10 cellular contexts compared by ENCODE assay signal in genomic region chr2:239321596-239322413, GRCh38.
DNase-seq lines count a peak whose midpoint lies in the region; ATAC-seq and TF ChIP-seq lines count a peak whose summit lies in the region.
"Had no signal": no experiment of that assay in that cellular context is flagged by ENCODE, and none has a peak within 500 bp of the region (broad histone marks: within the 10 kb centered on the region; RNA-seq: fewer than 3 reads in every experiment).

No MANE protein-coding gene starts in this region.

- H3K4me1 ChIP-seq in IMR-90 (ENCODE audit: control insufficient read depth, insufficient read depth, low read length) (peaks cover 24% of the 10 kb centered on the region), mesenchymal stem cell (ENCODE audit: control insufficient read depth, insufficient read depth, low read depth, low read length) (peaks cover 10% of the 10 kb centered on the region)

- dilution Hi-C loops in IMR-90 (cut with HindIII; ENCODE audit: low sequenced_read_pairs, unreplicated experiment): no loop called here

- H4K8ac ChIP-seq in IMR-90 (ENCODE audit: low read depth in 2 of 2, low read length in 2 of 2): no peak overlapping the region
- no peak overlapping the region for H4K8ac ChIP-seq in mesenchymal stem cell (ENCODE audit: low read length)

- H3K56ac ChIP-seq in IMR-90 (ENCODE audit: extremely low read depth, insufficient read depth, low read length): no peak overlapping the region

- peak overlapping the region; percentile 39 for H2BK5ac ChIP-seq in IMR-90 (ENCODE audit: low read depth, low read length, poor library complexity, severe bottlenecking)
- no peak overlapping the region for H2BK5ac ChIP-seq in mesenchymal stem cell (ENCODE audit: low read depth, low read length, poor library complexity, severe bottlenecking)

- peak overlapping the region; percentile 80; the same call in 1 of the 2 replicates for H4K91ac ChIP-seq in IMR-90 (ENCODE audit: insufficient read depth, low read depth, low read length)
- no peak overlapping the region for H4K91ac ChIP-seq in mesenchymal stem cell (ENCODE audit: low read length)

- H2BK20ac ChIP-seq in IMR-90 (ENCODE audit: low read depth, low read length): peak overlapping the region; percentile 39; the same call in 1 of the 2 replicates

- H3K4me3 ChIP-seq in IMR-90 (ENCODE audit: insufficient read depth, low read depth, low read length): no peak overlapping the region
- no peak overlapping the region for H3K4me3 ChIP-seq in mesenchymal stem cell (ENCODE audit: insufficient read depth in 1 of 2, low read depth in 1 of 2, low read length in 2 of 2)

- no peak for TF ChIP-seq CTCF in IMR-90 (conservative IDR thresholded peaks at IDR 0.05; ENCODE audit: low read depth, low read length)
- TF ChIP-seq CTCF in GM13977 (IDR thresholded peaks at IDR 0.05; ENCODE audit: extremely low read depth, insufficient read depth, missing control alignments): no peak

- H4K20me1 ChIP-seq in IMR-90 (ENCODE audit: insufficient read depth, low read length): no peaks in the 10 kb centered on the region

- peaks cover 8% of the 10 kb centered on the region for H3K36me3 ChIP-seq in IMR-90 (ENCODE audit: control insufficient read depth, insufficient read depth, low read length)
- H3K36me3 ChIP-seq in mesenchymal stem cell (ENCODE audit: control insufficient read depth in 1 of 2, insufficient read depth in 2 of 2, low read depth in 1 of 2, low read length in 2 of 2): peaks cover 0 to 9% of the 10 kb centered on the region in 2 experiments

- TF ChIP-seq POLR2A in IMR-90 (IDR thresholded peaks at IDR 0.05; ENCODE audit: low read depth, low read length) (no peak), erythroblast (IDR thresholded peaks at IDR 0.05; ENCODE audit: low read length) (peak; percentile 75)

- peak overlapping the region; percentile 48 for H2AK9ac ChIP-seq in IMR-90 (replicated peaks; ENCODE audit: low read depth, low read length, poor library complexity)

- H2BK120ac ChIP-seq in IMR-90 (ENCODE audit: low read depth, low read length): peak overlapping the region; percentile 14; the same call in 1 of the 2 replicates
- no peak overlapping the region for H2BK120ac ChIP-seq in mesenchymal stem cell (ENCODE audit: low read depth, low read length)

- H3K14ac ChIP-seq in IMR-90 (replicated peaks; ENCODE audit: low read depth, low read length) (no peak overlapping the region), mesenchymal stem cell (ENCODE audit: low read length in 2 of 2) (no peak overlapping the region)

- H4K5ac ChIP-seq in IMR-90 (ENCODE audit: low read depth, low read length): no peak overlapping the region

- H3K9ac ChIP-seq in IMR-90 (ENCODE audit: low read depth, low read length): no peak overlapping the region
- no peak overlapping the region for H3K9ac ChIP-seq in mesenchymal stem cell (ENCODE audit: low read length)

- H2BK15ac ChIP-seq in IMR-90 (ENCODE audit: low read depth, low read length): no peak overlapping the region
- no peak overlapping the region for H2BK15ac ChIP-seq in mesenchymal stem cell (ENCODE audit: low read depth, poor library complexity, severe bottlenecking)

- no peak for DNase-seq in IMR-90
- DNase-seq in activated CD4-positive, alpha-beta T cell treated with anti-CD3 and anti-CD28 coated beads, Interleukin-2, amount 50 U/mL, for 48 hours: peak; percentile 59 to 66
- peak; percentile 62 to 85 for DNase-seq in erythroblast (lab: John Stamatoyannopoulos, UW)
- peak in 2 of 3 experiments; percentile 28 to 50 for DNase-seq in stimulated activated CD4-positive, alpha-beta T cell treated with anti-CD3 and anti-CD28 coated beads, TNF-alpha, amount 100 ng/mL, for 4 hours (ENCODE audit: low read depth in 3 of 3)
- no peak for DNase-seq in NCI-H2029 treated with DMSO at 0.1 percent for 48 hours (lab: John Stamatoyannopoulos, UW)
- no peak for DNase-seq in mesenchymal stem cell
- DNase-seq in GM13977 (ENCODE audit: low spot score): no peak
- DNase-seq in NCI-H1930 (lab: John Stamatoyannopoulos, UW): no peak
- DNase-seq: amniotic stem cell, nucleus accumbens had no signal

- H2AK5ac ChIP-seq in IMR-90 (ENCODE audit: low read depth, low read length) (peak overlapping the region; percentile 30; the same call in 1 of the 2 replicates), mesenchymal stem cell (ENCODE audit: low read length, severe bottlenecking) (no peak overlapping the region)

- in situ Hi-C loops in IMR-90 (cut with MboI; ENCODE audit: low sequenced_read_pairs) (no loop called here), GM13977 (cut with MboI; ENCODE audit: low pct_unique_long_range_greater_than_20kb, low sequenced_read_pairs, unreplicated experiment) (no loop called here)

- no peak overlapping the region for H2BK12ac ChIP-seq in mesenchymal stem cell (ENCODE audit: low read length in 2 of 2)

- ATAC-seq in IMR-90 (ENCODE audit: low read depth): no peak

- POLR2A ChIA-PET in IMR-90 (lab: Charles Lee; ENCODE audit: unreplicated experiment): no interaction called here

- TF ChIP-seq RAD21 in IMR-90 (IDR thresholded peaks at IDR 0.05; ENCODE audit: low read length): no peak

- H3K9me3 ChIP-seq in IMR-90 (ENCODE audit: control insufficient read depth, insufficient read depth, low read length) (no peaks in the 10 kb centered on the region; the same call in 1 of the 2 replicates), mesenchymal stem cell (ENCODE audit: control insufficient read depth, low read length) (no peaks in the 10 kb centered on the region)

- H3K23ac ChIP-seq in IMR-90 (ENCODE audit: low read depth, low read length): 0 out of 2 replicates have a peak overlapping the region, but pooled peaks have one; percentile 2
- no peak overlapping the region for H3K23ac ChIP-seq in mesenchymal stem cell (ENCODE audit: low read length in 2 of 2)

- H3K79me1 ChIP-seq in IMR-90 (ENCODE audit: low read depth in 1 of 2, low read length in 2 of 2): peaks cover 47 to 81% of the 10 kb centered on the region in 2 experiments
- peaks cover 45% of the 10 kb centered on the region for H3K79me1 ChIP-seq in mesenchymal stem cell (replicated peaks; ENCODE audit: low read length, poor library complexity, severe bottlenecking)

- H3K27me3 ChIP-seq in IMR-90 (ENCODE audit: control insufficient read depth, insufficient read depth, low read length) (no peaks in the 10 kb centered on the region), mesenchymal stem cell (ENCODE audit: control insufficient read depth in 1 of 2, insufficient read depth in 1 of 2, low read length in 2 of 2) (no peaks in the 10 kb centered on the region)

- H3K4ac ChIP-seq in IMR-90 (ENCODE audit: low read depth, low read length) (0 out of 2 replicates have a peak overlapping the region, but pooled peaks have one; percentile 58), mesenchymal stem cell (ENCODE audit: low read depth in 1 of 2, low read length in 2 of 2) (no peak overlapping the region)

- no TSS peak for BruUV-seq in IMR-90 (replicated peaks; lab: Mats Ljungman, UMichigan)

- H2AFZ ChIP-seq in IMR-90 (replicated peaks; ENCODE audit: low read length, poor library complexity) (no peak overlapping the region), mesenchymal stem cell (ENCODE audit: low read depth, low read length) (no peak overlapping the region)

- H3K27ac ChIP-seq in IMR-90 (ENCODE audit: insufficient read depth, low read length) (no peak overlapping the region), mesenchymal stem cell (ENCODE audit: low read length, poor library complexity, severe bottlenecking) (no peak overlapping the region)

- H3K4me2 ChIP-seq in IMR-90 (ENCODE audit: low read depth, low read length) (no peak overlapping the region), mesenchymal stem cell (ENCODE audit: low read length, poor library complexity, severe bottlenecking) (no peak overlapping the region)

- intact Hi-C loops in IMR-90 (cut with micrococcal nuclease): no loop called here

- H3K9me1 ChIP-seq in IMR-90 (ENCODE audit: insufficient read depth, low read length): peaks cover 2% of the 10 kb centered on the region; the same call in 1 of the 2 replicates

- no peak overlapping the region for H3K18ac ChIP-seq in IMR-90 (ENCODE audit: low read depth, low read length)
- no peak overlapping the region for H3K18ac ChIP-seq in mesenchymal stem cell (ENCODE audit: low read depth in 1 of 2, low read length in 2 of 2)

- CTCF ChIA-PET in IMR-90 (lab: Yijun Ruan, JAX): no interaction called here

- WGBS in IMR-90 (ENCODE audit: extremely low coverage in 2 of 2, insufficient read length in 1 of 2), 2 experiments: no CpG with 5 or more reads among the region's 9 CpGs
- 99% methylated on average over 9 of the region's 9 CpGs for WGBS in mesenchymal stem cell

TF ChIP-seq in IMR-90, 13 proteins besides CTCF, POLR2A, EP300 and RAD21:
- TF ChIP-seq MXI1 (IDR thresholded peaks at IDR 0.05; ENCODE audit: borderline replicate concordance, low read depth, low read length): no peak

Comparison
In these comparisons a context has a peak if more than half of its experiments do, and no peak if none do; other contexts are left out.
1. DNase-seq: peak in activated CD4-positive, alpha-beta T cell treated with anti-CD3 and anti-CD28 coated beads, Interleukin-2, amount 50 U/mL, for 48 hours (2 of 2), erythroblast (2 of 2) and stimulated activated CD4-positive, alpha-beta T cell treated with anti-CD3 and anti-CD28 coated beads, TNF-alpha, amount 100 ng/mL, for 4 hours (2 of 3); none in IMR-90 (single experiment), NCI-H2029 treated with DMSO at 0.1 percent for 48 hours (single experiment), mesenchymal stem cell (single experiment), GM13977 (single experiment) and NCI-H1930 (0 of 2).